22 cellular contexts compared by ENCODE assay signal in the genomic region with DNA sequence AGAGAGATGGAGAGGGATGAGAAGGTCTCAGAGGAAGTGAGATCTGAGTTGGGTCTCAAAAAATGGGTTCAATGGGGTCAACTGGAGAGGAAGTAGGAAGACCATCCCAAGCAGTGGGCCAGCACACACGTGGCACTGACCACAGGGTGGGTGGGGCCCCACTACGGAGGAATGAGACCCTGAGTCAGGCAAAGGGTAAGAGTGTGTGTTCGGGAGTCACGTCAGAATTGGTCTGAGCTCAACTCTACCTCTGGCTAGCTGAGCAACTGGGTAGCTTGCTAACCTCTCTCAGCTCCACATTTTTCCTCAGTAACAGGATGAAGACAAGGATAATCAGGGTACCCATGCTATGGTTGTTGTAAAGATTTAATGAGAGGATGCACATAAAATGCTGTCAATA.
DNase-seq lines count a peak whose midpoint lies in the region; ATAC-seq, FAIRE-seq and TF ChIP-seq lines count a peak whose summit lies in the region.
"Had no signal": no experiment of that assay in that cellular context is flagged by ENCODE, and none has a peak within 500 bp of the region (broad histone marks: within the 10 kb centered on the region; RNA-seq: fewer than 3 reads in every experiment).

No MANE protein-coding gene starts in this region.

- no peaks in the 10 kb centered on the region for H3K9me3 Mint-ChIP-seq in activated CD4-positive, alpha-beta T cell treated with anti-CD3 and anti-CD28 coated beads, Interleukin-2, amount 10 ng/mL, durations not matched to agents 24 days and 14 days
- no peaks in the 10 kb centered on the region for H3K9me3 Mint-ChIP-seq in activated CD8-positive, alpha-beta memory T cell treated with anti-CD3 and anti-CD28 coated beads, Interleukin-2, amount 10 ng/mL, durations not matched to agents 7 days and 5 days (ENCODE audit: low read depth)
- H3K9me3 Mint-ChIP-seq in natural killer cell treated with Interleukin-12 subunit alpha and Interleukin-12 subunit beta and Interleukin-15 and Interleukin-18, amount 100 ng/mL, for 72 hours, result peaks cover 3% of the 10 kb centered on the region
- H3K9me3 Mint-ChIP-seq: neural crest cell had no signal

- no peak for FAIRE-seq in GM12891 (lab: Jason Lieb, UNC)
- FAIRE-seq: A549, endothelial cell of umbilical vein, TTC549 had no signal

- no peak for TF ChIP-seq POLR2A in GM12891 (IDR thresholded peaks at IDR 0.05; ENCODE audit: low read depth, low read length)

- peaks cover 55% of the 10 kb centered on the region for H3K4me1 Mint-ChIP-seq in activated CD4-positive, alpha-beta T cell treated with anti-CD3 and anti-CD28 coated beads, Interleukin-2, amount 10 ng/mL, durations not matched to agents 24 days and 14 days
- peaks cover 74% of the 10 kb centered on the region for H3K4me1 Mint-ChIP-seq in activated CD8-positive, alpha-beta memory T cell treated with anti-CD3 and anti-CD28 coated beads, Interleukin-2, amount 10 ng/mL, durations not matched to agents 7 days and 5 days
- H3K4me1 Mint-ChIP-seq in natural killer cell treated with Interleukin-12 subunit alpha and Interleukin-12 subunit beta and Interleukin-15 and Interleukin-18, amount 100 ng/mL, for 72 hours (ENCODE audit: low read depth in 2 of 2), result peaks cover 56 to 68% of the 10 kb centered on the region in 2 donors

- intact Hi-C loops in activated CD4-positive, alpha-beta T cell treated with anti-CD3 and anti-CD28 coated beads, Interleukin-2, amount 10 ng/mL, durations not matched to agents 24 days and 14 days (cut with micrococcal nuclease), result no loop called here

- H3K27me3 Mint-ChIP-seq in activated CD4-positive, alpha-beta T cell treated with anti-CD3 and anti-CD28 coated beads, Interleukin-2, amount 10 ng/mL, durations not matched to agents 24 days and 14 days, result no peaks in the 10 kb centered on the region
- no peaks in the 10 kb centered on the region for H3K27me3 Mint-ChIP-seq in activated CD8-positive, alpha-beta memory T cell treated with anti-CD3 and anti-CD28 coated beads, Interleukin-2, amount 10 ng/mL, durations not matched to agents 7 days and 5 days
- no peaks in the 10 kb centered on the region for H3K27me3 Mint-ChIP-seq in natural killer cell treated with Interleukin-12 subunit alpha and Interleukin-12 subunit beta and Interleukin-15 and Interleukin-18, amount 100 ng/mL, for 72 hours

- peak overlapping the region; percentile 7 for H3K27ac Mint-ChIP-seq in activated CD4-positive, alpha-beta T cell treated with anti-CD3 and anti-CD28 coated beads, Interleukin-2, amount 10 ng/mL, durations not matched to agents 24 days and 14 days
- H3K27ac Mint-ChIP-seq in activated CD8-positive, alpha-beta memory T cell treated with anti-CD3 and anti-CD28 coated beads, Interleukin-2, amount 10 ng/mL, durations not matched to agents 7 days and 5 days, result peak overlapping the region; percentile 67
- H3K27ac Mint-ChIP-seq in natural killer cell treated with Interleukin-12 subunit alpha and Interleukin-12 subunit beta and Interleukin-15 and Interleukin-18, amount 100 ng/mL, for 72 hours, result peak overlapping the region; percentile 68 to 88

- no peak overlapping the region for H3K4me3 Mint-ChIP-seq in activated CD4-positive, alpha-beta T cell treated with anti-CD3 and anti-CD28 coated beads, Interleukin-2, amount 10 ng/mL, durations not matched to agents 24 days and 14 days
- H3K4me3 Mint-ChIP-seq in activated CD8-positive, alpha-beta memory T cell treated with anti-CD3 and anti-CD28 coated beads, Interleukin-2, amount 10 ng/mL, durations not matched to agents 7 days and 5 days, result no peak overlapping the region
- peak overlapping the region; percentile 37 for H3K4me3 Mint-ChIP-seq in natural killer cell treated with Interleukin-12 subunit alpha and Interleukin-12 subunit beta and Interleukin-15 and Interleukin-18, amount 100 ng/mL, for 72 hours
- H3K4me3 Mint-ChIP-seq: neural crest cell had no signal

- no peak for ATAC-seq in activated CD8-positive, alpha-beta memory T cell treated with anti-CD3 and anti-CD28 coated beads, Interleukin-2, amount 10 ng/mL, durations not matched to agents 7 days and 5 days
- no peak for ATAC-seq in natural killer cell treated with Interleukin-12 subunit alpha and Interleukin-12 subunit beta and Interleukin-15 and Interleukin-18, amount 100 ng/mL, for 72 hours
- no peak for ATAC-seq in HG03159 (IDR thresholded peaks at IDR 0.05; ENCODE audit: unreplicated experiment)
- ATAC-seq: A549 had no signal

- H3K36me3 Mint-ChIP-seq in activated CD4-positive, alpha-beta T cell treated with anti-CD3 and anti-CD28 coated beads, Interleukin-2, amount 10 ng/mL, durations not matched to agents 24 days and 14 days (ENCODE audit: low read depth), result peaks cover 21% of the 10 kb centered on the region
- peaks cover 17% of the 10 kb centered on the region for H3K36me3 Mint-ChIP-seq in activated CD8-positive, alpha-beta memory T cell treated with anti-CD3 and anti-CD28 coated beads, Interleukin-2, amount 10 ng/mL, durations not matched to agents 7 days and 5 days
- peaks cover 5% of the 10 kb centered on the region for H3K36me3 Mint-ChIP-seq in natural killer cell treated with Interleukin-12 subunit alpha and Interleukin-12 subunit beta and Interleukin-15 and Interleukin-18, amount 100 ng/mL, for 72 hours

- DNase-seq in activated CD4-positive, alpha-beta T cell treated with anti-CD3 and anti-CD28 coated beads, Interleukin-2, amount 10 ng/mL, durations not matched to agents 24 days and 14 days, result no peak
- no peak for DNase-seq in activated CD4-positive, alpha-beta T cell treated with anti-CD3 and anti-CD28 coated beads for 48 hours
- DNase-seq in GM12891 (ENCODE audit: insufficient read length, low spot score), result no peak
- DNase-seq in activated CD8-positive, alpha-beta memory T cell treated with anti-CD3 and anti-CD28 coated beads, Interleukin-2, amount 10 ng/mL, durations not matched to agents 7 days and 5 days, result no peak
- DNase-seq in natural killer cell treated with Interleukin-12 subunit alpha and Interleukin-12 subunit beta and Interleukin-15 and Interleukin-18, amount 100 ng/mL, for 72 hours (ENCODE audit: low spot score), result no peak
- no peak for DNase-seq in NCI-H524 (lab: John Stamatoyannopoulos, UW)
- DNase-seq in stimulated activated CD4-positive, alpha-beta T cell treated with anti-CD3 and anti-CD28 coated beads, Interleukin-2, amount 100 ng/mL, for 48 hours, result no peak
- DNase-seq: activated CD4-positive, alpha-beta T cell treated with anti-CD3 and anti-CD28 coated beads, Interleukin-2, amount 50 U/mL, for 4 hours; activated gamma-delta T cell treated with Interleukin-2 at 50 U/mL for 16 hours; colonic mucosa; DMS79 treated with DMSO at 0.1 percent for 48 hours; foreskin fibroblast; GOT3; MM.1S; NCI-H2029; SK-N-SH; tibial artery had no signal

- CTCF ChIA-PET in activated CD8-positive, alpha-beta memory T cell treated with anti-CD3 and anti-CD28 coated beads, Interleukin-2, amount 10 ng/mL, durations not matched to agents 7 days and 5 days (lab: Charles Lee), result no interaction called here

TF ChIP-seq in GM12891, 5 proteins besides CTCF, POLR2A, EP300 and RAD21:
- TF ChIP-seq SPI1 (IDR thresholded peaks at IDR 0.05; ENCODE audit: low read depth, low read length) (peak; percentile 24; the same call in 1 of the 2 replicates), TAF1 (IDR thresholded peaks at IDR 0.05; ENCODE audit: low read depth, low read length) (no peak)

Comparison
In these comparisons a context has a peak if more than half of its experiments do, and no peak if none do; other contexts are left out.
1. H3K27ac Mint-ChIP-seq: peak in every context shown above with its lines; median percentile 78 in natural killer cell treated with Interleukin-12 subunit alpha and Interleukin-12 subunit beta and Interleukin-15 and Interleukin-18, amount 100 ng/mL, for 72 hours; 67 in activated CD8-positive, alpha-beta memory T cell treated with anti-CD3 and anti-CD28 coated beads, Interleukin-2, amount 10 ng/mL, durations not matched to agents 7 days and 5 days; 7 in activated CD4-positive, alpha-beta T cell treated with anti-CD3 and anti-CD28 coated beads, Interleukin-2, amount 10 ng/mL, durations not matched to agents 24 days and 14 days.